8 cellular contexts compared by ENCODE assay signal in the genomic region with DNA sequence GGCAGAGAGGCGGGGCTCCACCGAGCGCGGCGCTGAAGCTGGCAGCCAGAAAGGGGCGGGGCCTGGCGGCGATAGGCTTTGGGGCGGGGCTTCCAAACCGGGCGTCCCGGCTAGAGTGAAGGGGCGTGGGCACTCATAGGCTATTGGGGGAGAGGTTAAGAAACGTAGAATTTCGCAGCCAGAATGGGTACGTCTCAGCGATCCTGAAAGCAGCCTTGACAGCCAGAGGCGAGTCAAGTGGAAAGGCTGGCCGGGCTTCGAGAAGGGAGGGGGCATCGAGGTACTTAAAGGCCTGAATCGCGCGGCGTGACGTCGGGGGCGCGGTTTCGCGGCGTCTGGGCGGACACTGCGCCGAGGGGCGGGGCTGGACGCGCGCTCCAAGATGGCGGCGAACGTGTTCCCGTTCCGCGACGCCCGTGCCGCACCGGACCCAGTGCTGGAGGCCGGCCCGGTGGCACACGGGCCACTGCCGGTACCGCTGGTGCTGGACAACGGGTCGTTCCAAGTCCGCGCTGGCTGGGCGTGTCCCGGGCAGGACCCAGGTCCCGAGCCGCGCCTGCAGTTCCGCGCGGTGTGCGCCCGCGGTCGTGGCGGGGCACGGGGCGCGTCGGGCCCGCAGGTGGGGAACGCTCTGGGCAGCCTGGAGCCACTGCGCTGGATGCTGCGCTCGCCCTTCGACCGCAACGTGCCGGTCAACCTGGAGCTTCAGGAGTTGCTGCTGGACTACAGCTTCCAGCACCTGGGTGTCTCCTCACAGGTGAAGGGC. TPM values are rescaled to one million over a fixed set of nuclear protein-coding genes. Genes with fewer than 3 reads are reported as not detected.
DNase-seq lines count a peak whose midpoint lies in the region; ATAC-seq and TF ChIP-seq lines count a peak whose summit lies in the region.

A gene (plus strand): TSS at position 364 of the 766 bp plus-strand sequence. CDS start 19 bp downstream, at position 383.

- peak within 1 kb of the TSS; percentile 97 for H3K4me3 Mint-ChIP-seq in activated naive CD4-positive, alpha-beta T cell treated with anti-CD3 and anti-CD28 coated beads for 36 hours

- ATAC-seq in HG02588 (IDR thresholded peaks at IDR 0.05; ENCODE audit: unreplicated experiment) (peak; percentile 84), gastroesophageal sphincter (peak; percentile 97)

- no peak for TF ChIP-seq EP300 in gastroesophageal sphincter (IDR thresholded peaks at IDR 0.05)

- H3K27ac Mint-ChIP-seq in activated naive CD4-positive, alpha-beta T cell treated with anti-CD3 and anti-CD28 coated beads for 36 hours = peak within 1 kb of the TSS; percentile 93

- no peaks in the 10 kb centered on the region for H3K9me3 ChIP-seq in gastroesophageal sphincter

- H3K36me3 Mint-ChIP-seq in activated naive CD4-positive, alpha-beta T cell treated with anti-CD3 and anti-CD28 coated beads for 36 hours (ENCODE audit: low read depth) = peaks cover 8% of the 10 kb centered on the region

- in situ Hi-C loops in SK-MEL-5 (cut with HindIII; ENCODE audit: low pct_unique_long_range_greater_than_20kb, low sequenced_read_pairs) = no loop called here

- intact Hi-C loops in activated naive CD4-positive, alpha-beta T cell treated with anti-CD3 and anti-CD28 coated beads for 36 hours (cut with micrococcal nuclease) = loop anchor here (1.0 to 10.0 kb wide), 7 partner anchors 17 to 303 kb away; a partner anchor contains a TSS

- CTCF ChIA-PET in activated naive CD4-positive, alpha-beta T cell treated with anti-CD3 and anti-CD28 coated beads for 36 hours (lab: Charles Lee) = interaction anchor here (1.0 to 8.1 kb wide), 6 partner anchors 17 to 301 kb away, joined by 3 to 71 read pairs (median 12); no protein-coding TSS in a partner anchor

- TF ChIP-seq POLR2A in NB4 (IDR thresholded peaks at IDR 0.05; ENCODE audit: extremely low read depth, insufficient read length) (peak; percentile 86), gastroesophageal sphincter (IDR thresholded peaks at IDR 0.05) (peak; percentile 61 to 70)

- H3K27ac ChIP-seq in gastroesophageal sphincter (peak within 1 kb of the TSS; percentile 39 to 95 (median 88)), substantia nigra (ENCODE audit: low read depth, low read length, poor library complexity, severe bottlenecking) (peak within 1 kb of the TSS; percentile 73)

- no peaks in the 10 kb centered on the region for H3K9me3 Mint-ChIP-seq in activated naive CD4-positive, alpha-beta T cell treated with anti-CD3 and anti-CD28 coated beads for 36 hours

- H3K4me3 ChIP-seq in GM08714 (ENCODE audit: low read length) (peak within 1 kb of the TSS; percentile 81), NB4 (ENCODE audit: low read depth, low read length) (peak within 1 kb of the TSS; percentile 84), gastroesophageal sphincter (peak within 1 kb of the TSS; percentile 57 to 76)

- peaks cover 0 to 35% (median 5%) of the 10 kb centered on the region in 3 donors for H3K4me1 ChIP-seq in gastroesophageal sphincter

- DNase-seq in NB4 (ENCODE audit: low read depth) = peak; percentile 91
- peak; percentile 92 for DNase-seq in SK-MEL-5 (ENCODE audit: low read depth, low spot score)
- DNase-seq in activated naive CD4-positive, alpha-beta T cell treated with anti-CD3 and anti-CD28 coated beads for 36 hours = peak; percentile 97
- peak; percentile 30 for DNase-seq in non-pigmented ciliary epithelial cell (ENCODE audit: low read depth)
- peak; percentile 48 to 98 (median 86) for DNase-seq in substantia nigra (lab: John Stamatoyannopoulos, UW)

- H3K27me3 ChIP-seq in gastroesophageal sphincter = peaks cover 6% of the 10 kb centered on the region

- no peaks in the 10 kb centered on the region for H3K27me3 Mint-ChIP-seq in activated naive CD4-positive, alpha-beta T cell treated with anti-CD3 and anti-CD28 coated beads for 36 hours (ENCODE audit: low read depth)

- peaks cover 15% of the 10 kb centered on the region for H3K4me1 Mint-ChIP-seq in activated naive CD4-positive, alpha-beta T cell treated with anti-CD3 and anti-CD28 coated beads for 36 hours (ENCODE audit: low read depth)

- WGBS in gastroesophageal sphincter (ENCODE audit: low coverage in 1 of 2), 2 donors = 0% methylated on average over 4 to 9 of the region's 84 CpGs

- peaks cover 0 to 29% of the 10 kb centered on the region in 2 donors for H3K36me3 ChIP-seq in gastroesophageal sphincter

- TF ChIP-seq CTCF in NB4 (IDR thresholded peaks at IDR 0.05; ENCODE audit: low read depth, low read length) (no peak), gastroesophageal sphincter (IDR thresholded peaks at IDR 0.05) (no peak)

RNA-seq across cellular contexts. Expression of the gene that starts here (rescaled TPM):
- 8.4 and 10.4 TPM in 2 replicates for total RNA-seq in SK-MEL-5 (2014; rRNA removed; shearing (Covaris generic))
- polyA plus RNA-seq in SK-MEL-5 (2015; cell fraction: cytosol; rRNA removed) = 7.2 and 10.9 TPM in 2 replicates
- 43.0 and 50.2 TPM in 2 replicates for polyA plus RNA-seq in SK-MEL-5 (2015; cell fraction: nucleus; rRNA removed)
- 1 to 10 TPM; 8.3 to 9.4 TPM for total RNA-seq in activated naive CD4-positive, alpha-beta T cell treated with anti-CD3 and anti-CD28 coated beads for 36 hours
- total RNA-seq in gastroesophageal sphincter = 10 to 100 TPM in 1 of 4 donors, 1 to 10 TPM in 3; 7.8 to 13.9 (median 8.6) TPM

Comparison
In these comparisons a context has a peak if more than half of its experiments do, and no peak if none do; other contexts are left out.
1. Peak in every context shown above with its lines: DNase-seq, ATAC-seq, H3K4me3 ChIP-seq and H3K27ac ChIP-seq.
2. DNase-seq: peak in every context shown above with its lines; median percentile 97 in activated naive CD4-positive, alpha-beta T cell treated with anti-CD3 and anti-CD28 coated beads for 36 hours; 92 in SK-MEL-5; 91 in NB4; 86 in substantia nigra; 30 in non-pigmented ciliary epithelial cell.